ENCODE assay signal across 17 cellular contexts in genomic region chr12:3090238-3091029, GRCh38. TPM values are rescaled to one million over a fixed set of nuclear protein-coding genes. Genes with fewer than 3 reads are reported as not detected.
DNase-seq lines count a peak whose midpoint lies in the region; ATAC-seq and TF ChIP-seq lines count a peak whose summit lies in the region.
"Had no signal": no experiment of that assay in that cellular context is flagged by ENCODE, and none has a peak within 500 bp of the region (broad histone marks: within the 10 kb centered on the region; RNA-seq: fewer than 3 reads in every experiment).

No MANE protein-coding gene starts in this region.

- no peak overlapping the region for H3K4me3 ChIP-seq in liver (ENCODE audit: low read depth in 1 of 3, low read length in 3 of 3)
- H3K4me3 ChIP-seq: GM12878 had no signal

- peak overlapping the region; percentile 39 to 46 for H3K27ac ChIP-seq in liver (ENCODE audit: low read depth in 1 of 2, low read length in 2 of 2)

- TF ChIP-seq RAD21 in liver (IDR thresholded peaks at IDR 0.05), result peak in 1 of 2 donors; percentile 11

- peaks cover 0 to 2% (median 0%) of the 10 kb centered on the region in 4 donors for H3K36me3 ChIP-seq in liver (ENCODE audit: control insufficient read depth in 4 of 4, insufficient read depth in 3 of 4, low read depth in 1 of 4, low read length in 3 of 4)

- POLR2A ChIA-PET in MCF 10A (lab: Yijun Ruan, JAX), result interaction anchor here (1.0 kb wide), 1 partner anchor 9 kb away, joined by 3 read pairs; no protein-coding TSS in a partner anchor

- WGBS in liver, result 75% methylated on average over 17 of the region's 17 CpGs

- TF ChIP-seq CTCF in liver (IDR thresholded peaks at IDR 0.05; ENCODE audit: low read depth, low read length, missing input control) (no peak), type B pancreatic cell (conservative IDR thresholded peaks at IDR 0.05) (no peak), MCF 10A (IDR thresholded peaks at IDR 0.05; ENCODE audit: unreplicated experiment) (no peak)

- no peaks in the 10 kb centered on the region for H3K27me3 Mint-ChIP-seq in type B pancreatic cell
- no peaks in the 10 kb centered on the region for H3K27me3 Mint-ChIP-seq in MCF 10A (ENCODE audit: insufficient read depth, unreplicated experiment)
- H3K27me3 Mint-ChIP-seq: CD8-positive, alpha-beta memory T cell had no signal

- H3K4me1 Mint-ChIP-seq in type B pancreatic cell (ENCODE audit: unreplicated experiment), result peaks cover 20% of the 10 kb centered on the region
- H3K4me1 Mint-ChIP-seq in MCF 10A (ENCODE audit: insufficient read depth, unreplicated experiment), result peaks cover 5% of the 10 kb centered on the region
- H3K4me1 Mint-ChIP-seq: CD8-positive, alpha-beta memory T cell had no signal

- H3K27ac Mint-ChIP-seq in type B pancreatic cell (peak overlapping the region; percentile 38), MCF 10A (ENCODE audit: low read depth, unreplicated experiment) (no peak overlapping the region)
- H3K27ac Mint-ChIP-seq: CD8-positive, alpha-beta memory T cell had no signal

- peaks cover 27% of the 10 kb centered on the region for H3K36me3 Mint-ChIP-seq in type B pancreatic cell
- H3K36me3 Mint-ChIP-seq in MCF 10A (ENCODE audit: insufficient read depth, unreplicated experiment), result no peaks in the 10 kb centered on the region
- H3K36me3 Mint-ChIP-seq: CD8-positive, alpha-beta memory T cell had no signal

- no peaks in the 10 kb centered on the region for H3K9me3 ChIP-seq in liver (ENCODE audit: control insufficient read depth in 4 of 4, low read length in 3 of 4)

- DNase-seq in Right ventricle myocardium superior, result no peak
- DNase-seq in left ventricle myocardium superior, result no peak
- DNase-seq in cerebellar cortex (ENCODE audit: low spot score), result peak; percentile 83
- no peak for DNase-seq in type B pancreatic cell (ENCODE audit: extremely low spot score, unreplicated experiment)
- no peak for DNase-seq in stimulated activated CD4-positive, alpha-beta T cell treated with anti-CD3 and anti-CD28 coated beads, Interleukin-1b, Interleukin-23, amount 100 ng/mL, for 48 hours
- no peak for DNase-seq in MCF 10A (ENCODE audit: unreplicated experiment)
- no peak for DNase-seq in KBM-7
- DNase-seq: CD8-positive, alpha-beta memory T cell; DMS79 treated with DMSO at 0.1 percent for 48 hours; NCI-H1417 treated with DMSO at 0.1 percent for 48 hours; NCI-H1930; NCI-H2171; NCI-H446; NCI-H69; SIG-M5 had no signal

- no peaks in the 10 kb centered on the region for H3K27me3 ChIP-seq in liver (ENCODE audit: control insufficient read depth in 4 of 4, insufficient read depth in 4 of 4, low read length in 3 of 4)

- CTCF ChIA-PET in MCF 10A (lab: Yijun Ruan, JAX), result interaction anchor here (1.2 to 1.9 kb wide), 2 partner anchors 10 to 17 kb away, joined by 4 to 5 read pairs; no protein-coding TSS in a partner anchor

- H3K9ac ChIP-seq in liver (ENCODE audit: low read depth in 1 of 2, low read length in 2 of 2), result no peak overlapping the region

- in situ Hi-C loops in KBM-7 (cut with MboI; ENCODE audit: low pct_unique_long_range_greater_than_20kb, low sequenced_read_pairs), result no loop called here

- intact Hi-C loops in Right ventricle myocardium superior (cut with DNase I) (no loop called here), left ventricle myocardium superior (cut with micrococcal nuclease) (no loop called here), MCF 10A (cut with micrococcal nuclease) (no loop called here)

- H3K4me1 ChIP-seq in liver (ENCODE audit: control insufficient read depth in 4 of 4, insufficient read depth in 4 of 4, low read length in 3 of 4), result peaks cover 15 to 68% (median 50%) of the 10 kb centered on the region in 4 donors

- no TSS peak for BruUV-seq in MCF 10A (replicated peaks; lab: Mats Ljungman, UMichigan)

- peak; percentile 49 for ATAC-seq in Right ventricle myocardium superior (ENCODE audit: poor library complexity)
- ATAC-seq in left ventricle myocardium superior, result no peak
- ATAC-seq: GM12878 had no signal

- no peak overlapping the region for H3K4me3 Mint-ChIP-seq in type B pancreatic cell
- no peak overlapping the region for H3K4me3 Mint-ChIP-seq in MCF 10A (ENCODE audit: unreplicated experiment)
- H3K4me3 Mint-ChIP-seq: CD8-positive, alpha-beta memory T cell had no signal

- no peaks in the 10 kb centered on the region for H3K9me3 Mint-ChIP-seq in type B pancreatic cell
- no peaks in the 10 kb centered on the region for H3K9me3 Mint-ChIP-seq in MCF 10A (ENCODE audit: unreplicated experiment)
- H3K9me3 Mint-ChIP-seq: CD8-positive, alpha-beta memory T cell had no signal

TF ChIP-seq in liver, 16 proteins besides CTCF, POLR2A, EP300 and RAD21:
- TF ChIP-seq SP1 (IDR thresholded peaks at IDR 0.05) (peak; percentile 74), NR2F2 (IDR thresholded peaks at IDR 0.05) (peak; percentile 28), TAF1 (conservative IDR thresholded peaks at IDR 0.05) (no peak), JUND (IDR thresholded peaks at IDR 0.05) (peak in 1 of 2 donors; percentile 27), GABPA (IDR thresholded peaks at IDR 0.05 in 1 of 2, conservative IDR thresholded peaks at IDR 0.05 in 1 of 2) (no peak), HNF4A (conservative IDR thresholded peaks at IDR 0.05) (peak; percentile 96 to 97), FOXA2 (IDR thresholded peaks at IDR 0.05) (peak; percentile 32), RXRA (IDR thresholded peaks at IDR 0.05) (peak; percentile 79 to 89), YY1 (IDR thresholded peaks at IDR 0.05) (peak; percentile 29), HNF4G (IDR thresholded peaks at IDR 0.05) (peak; percentile 82), FOXA1 (IDR thresholded peaks at IDR 0.05) (peak; percentile 23)
- TF ChIP-seq, protein P1, sequence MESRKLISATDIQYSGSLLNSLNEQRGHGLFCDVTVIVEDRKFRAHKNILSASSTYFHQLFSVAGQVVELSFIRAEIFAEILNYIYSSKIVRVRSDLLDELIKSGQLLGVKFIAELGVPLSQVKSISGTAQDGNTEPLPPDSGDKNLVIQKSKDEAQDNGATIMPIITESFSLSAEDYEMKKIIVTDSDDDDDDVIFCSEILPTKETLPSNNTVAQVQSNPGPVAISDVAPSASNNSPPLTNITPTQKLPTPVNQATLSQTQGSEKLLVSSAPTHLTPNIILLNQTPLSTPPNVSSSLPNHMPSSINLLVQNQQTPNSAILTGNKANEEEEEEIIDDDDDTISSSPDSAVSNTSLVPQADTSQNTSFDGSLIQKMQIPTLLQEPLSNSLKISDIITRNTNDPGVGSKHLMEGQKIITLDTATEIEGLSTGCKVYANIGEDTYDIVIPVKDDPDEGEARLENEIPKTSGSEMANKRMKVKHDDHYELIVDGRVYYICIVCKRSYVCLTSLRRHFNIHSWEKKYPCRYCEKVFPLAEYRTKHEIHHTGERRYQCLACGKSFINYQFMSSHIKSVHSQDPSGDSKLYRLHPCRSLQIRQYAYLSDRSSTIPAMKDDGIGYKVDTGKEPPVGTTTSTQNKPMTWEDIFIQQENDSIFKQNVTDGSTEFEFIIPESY (IDR thresholded peaks at IDR 0.05), result peak; percentile 12
- TF ChIP-seq, protein P2, sequence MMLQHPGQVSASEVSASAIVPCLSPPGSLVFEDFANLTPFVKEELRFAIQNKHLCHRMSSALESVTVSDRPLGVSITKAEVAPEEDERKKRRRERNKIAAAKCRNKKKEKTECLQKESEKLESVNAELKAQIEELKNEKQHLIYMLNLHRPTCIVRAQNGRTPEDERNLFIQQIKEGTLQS (IDR thresholded peaks at IDR 0.05), result no peak
- TF ChIP-seq, protein P3, sequence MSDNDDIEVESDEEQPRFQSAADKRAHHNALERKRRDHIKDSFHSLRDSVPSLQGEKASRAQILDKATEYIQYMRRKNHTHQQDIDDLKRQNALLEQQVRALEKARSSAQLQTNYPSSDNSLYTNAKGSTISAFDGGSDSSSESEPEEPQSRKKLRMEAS (IDR thresholded peaks at IDR 0.05), result no peak

RNA-seq across cellular contexts. Expression of gene TSPAN9, which starts 13.3 kb away (rescaled TPM):
- total RNA-seq in Right ventricle myocardium superior, result 156 TPM
- total RNA-seq in left ventricle myocardium superior, result 159 TPM
- total RNA-seq in liver, result 10 to 100 TPM; 29.0 to 62.9 TPM
- polyA plus RNA-seq in liver, result 10 to 100 TPM; 17.4 to 39.3 TPM
- total RNA-seq in type B pancreatic cell (ENCODE audit: low replicate concordance), result 30.7 and 31.7 TPM in 2 replicates
- total RNA-seq in MCF 10A (2022), result 12.6 and 13.4 TPM in 2 replicates
- polyA plus RNA-seq: CD8-positive, alpha-beta memory T cell had no signal
